In genomic region chr2:113498365-113498764, GRCh38 we compare ENCODE assay signal across 9 cellular contexts. TPM values are rescaled to one million over a fixed set of nuclear protein-coding genes. Genes with fewer than 3 reads are reported as not detected.
DNase-seq lines count a peak whose midpoint lies in the region; ATAC-seq, FAIRE-seq and TF ChIP-seq lines count a peak whose summit lies in the region.
"Not testable (repeated sequence)": the region's sequence is repeated elsewhere in the genome, so short reads cannot be mapped to it uniquely, and the experiment has no call there.
"Had no signal": no experiment of that assay in that cellular context is flagged by ENCODE, and none has a peak within 500 bp of the region (broad histone marks: within the 10 kb centered on the region; RNA-seq: fewer than 3 reads in every experiment).

Gene FOXD4L1 (plus strand): TSS chr2:113498665. CDS start chr2:113499257, 592 bp downstream.

- in situ Hi-C loops in HepG2 (cut with HindIII; ENCODE audit: extremely low pct_ligation_motif_present, low pct_unique_long_range_greater_than_20kb) = not testable (repeated sequence)

- not testable (repeated sequence) for H3K36me3 ChIP-seq in CD4-positive, CD25-positive, alpha-beta regulatory T cell (ENCODE audit: control insufficient read depth, insufficient read depth, low read length); HUES48 (ENCODE audit: control insufficient read depth, insufficient read depth, low read length); HepG2 (replicated peaks in 1 of 2; ENCODE audit: control insufficient read depth in 1 of 2, insufficient read depth in 2 of 2, low read length in 2 of 2)

- not testable (repeated sequence) for ATAC-seq in CD4-positive, CD25-positive, alpha-beta regulatory T cell (ENCODE audit: low read depth in 2 of 2); activated T-cell treated with anti-CD3 and anti-CD28 coated beads, Interleukin-2, amount 50 U/mL, for 72 hours (replicated peaks in 1 of 2); activated naive CD8-positive, alpha-beta T cell treated with anti-CD3 and anti-CD28 coated beads, Interleukin-2, amount 10 ng/mL, durations not matched to agents 7 days and 5 days (ENCODE audit: low read depth); HepG2

- H3K4me1 Mint-ChIP-seq in CD4-positive, CD25-positive, alpha-beta regulatory T cell = peaks cover 5 to 29% (median 5%) of the 10 kb centered on the region in 4 donors
- peaks cover 16% of the 10 kb centered on the region for H3K4me1 Mint-ChIP-seq in activated CD4-positive, alpha-beta T cell treated with anti-CD3 and anti-CD28 coated beads, Interleukin-2, amount 10 ng/mL, durations not matched to agents 24 days and 14 days
- not testable (repeated sequence) for H3K4me1 Mint-ChIP-seq in activated T-cell treated with anti-CD3 and anti-CD28 coated beads, Interleukin-2, amount 50 U/mL, for 72 hours (ENCODE audit: low read depth); nephron
- H3K4me1 Mint-ChIP-seq in activated naive CD8-positive, alpha-beta T cell treated with anti-CD3 and anti-CD28 coated beads, Interleukin-2, amount 10 ng/mL, durations not matched to agents 7 days and 5 days = peaks cover 12% of the 10 kb centered on the region

- TSS peak; percentile 18 for BruUV-seq in HepG2 (replicated peaks; lab: Mats Ljungman, UMichigan)

- H3K4me3 ChIP-seq in CD4-positive, CD25-positive, alpha-beta regulatory T cell (ENCODE audit: low read depth, low read length); HepG2 (replicated peaks in 1 of 3; ENCODE audit: insufficient read depth in 1 of 3, low read depth in 2 of 3, low read length in 3 of 3): not testable (repeated sequence)
- H3K4me3 ChIP-seq in HUES48 (ENCODE audit: low read depth, low read length) = peak within 1 kb of the TSS; percentile 17; the same call in 1 of the 2 replicates

- not testable (repeated sequence) for H2AFZ ChIP-seq in HepG2 (ENCODE audit: low read length)

- CTCF ChIA-PET in HepG2 (lab: Yijun Ruan, JAX; ENCODE audit: low intra/inter-chr PET ratio, low total read pairs) = not testable (repeated sequence)

- H3K27ac Mint-ChIP-seq in CD4-positive, CD25-positive, alpha-beta regulatory T cell; activated CD4-positive, alpha-beta T cell treated with anti-CD3 and anti-CD28 coated beads, Interleukin-2, amount 10 ng/mL, durations not matched to agents 24 days and 14 days; activated T-cell treated with anti-CD3 and anti-CD28 coated beads, Interleukin-2, amount 50 U/mL, for 72 hours; activated naive CD8-positive, alpha-beta T cell treated with anti-CD3 and anti-CD28 coated beads, Interleukin-2, amount 10 ng/mL, durations not matched to agents 7 days and 5 days; nephron: not testable (repeated sequence)

- not testable (repeated sequence) for H3K9me3 ChIP-seq in CD4-positive, CD25-positive, alpha-beta regulatory T cell (ENCODE audit: control insufficient read depth in 2 of 2, low read length in 2 of 2); HUES48 (ENCODE audit: control insufficient read depth, insufficient read depth, low read length); HepG2 (ENCODE audit: low read length)

- H4K20me1 ChIP-seq in HepG2 (ENCODE audit: insufficient read depth, low read length) = not testable (repeated sequence)

- not testable (repeated sequence) for TF ChIP-seq CTCF in HepG2 (CRISPR knock-in tag; IDR thresholded peaks at IDR 0.05); nephron (IDR thresholded peaks at IDR 0.05; ENCODE audit: unreplicated experiment in 3 of 3)

- not testable (repeated sequence) for FAIRE-seq in HepG2 (lab: Jason Lieb, UNC)

- H3K9ac ChIP-seq in HUES48 (ENCODE audit: low read depth, low read length); HepG2 (ENCODE audit: insufficient read depth, low read depth, low read length): not testable (repeated sequence)

- not testable (repeated sequence) for DNase-seq in CD4-positive, CD25-positive, alpha-beta regulatory T cell; activated CD4-positive, alpha-beta T cell treated with anti-CD3 and anti-CD28 coated beads, Interleukin-2, amount 10 ng/mL, durations not matched to agents 24 days and 14 days; activated T-cell treated with anti-CD3 and anti-CD28 coated beads, Interleukin-2, amount 50 U/mL, for 72 hours; activated naive CD8-positive, alpha-beta T cell treated with anti-CD3 and anti-CD28 coated beads, Interleukin-2, amount 10 ng/mL, durations not matched to agents 7 days and 5 days; HepG2 (ENCODE audit: low spot score)

- H3K79me2 ChIP-seq in HepG2 (ENCODE audit: insufficient read depth, low read length) = not testable (repeated sequence)

- WGBS in HepG2 (ENCODE audit: low lambda C conversion rate) = 91% methylated on average over 4 of the region's 4 CpGs

- H3K4me2 ChIP-seq in HepG2 (ENCODE audit: low read depth, low read length) = not testable (repeated sequence)

- not testable (repeated sequence) for H3K27me3 ChIP-seq in CD4-positive, CD25-positive, alpha-beta regulatory T cell (ENCODE audit: control insufficient read depth, insufficient read depth, low read length)
- H3K27me3 ChIP-seq in HUES48 (ENCODE audit: control insufficient read depth, insufficient read depth, low read length) (peaks cover 49% of the 10 kb centered on the region), HepG2 (ENCODE audit: control insufficient read depth in 1 of 2, insufficient read depth in 2 of 2, low read length in 2 of 2) (peaks cover 0 to 13% of the 10 kb centered on the region in 2 experiments; a peak in 4 of 5 replicates)

- not testable (repeated sequence) for TF ChIP-seq RAD21 in HepG2 (CRISPR knock-in tag; IDR thresholded peaks at IDR 0.05)

- not testable (repeated sequence) for H3K27ac ChIP-seq in CD4-positive, CD25-positive, alpha-beta regulatory T cell (ENCODE audit: insufficient read depth, low read length, poor library complexity, severe bottlenecking); HUES48 (ENCODE audit: low read depth, low read length); HepG2 (ENCODE audit: extremely low read length, insufficient read depth, low read length)

- TF ChIP-seq POLR2A in HepG2 (IDR thresholded peaks at IDR 0.05; ENCODE audit: insufficient read depth in 1 of 2, low read depth in 2 of 2, low read length in 2 of 2) = not testable (repeated sequence)

- not testable (repeated sequence) for TF ChIP-seq EP300 in HepG2 (IDR thresholded peaks at IDR 0.05; ENCODE audit: low read depth in 2 of 2, low read length in 2 of 2); HepG2 (CRISPR knock-in tag; IDR thresholded peaks at IDR 0.05; ENCODE audit: borderline replicate concordance)

- H3K36me3 Mint-ChIP-seq in CD4-positive, CD25-positive, alpha-beta regulatory T cell; activated CD4-positive, alpha-beta T cell treated with anti-CD3 and anti-CD28 coated beads, Interleukin-2, amount 10 ng/mL, durations not matched to agents 24 days and 14 days (ENCODE audit: low read depth); activated T-cell treated with anti-CD3 and anti-CD28 coated beads, Interleukin-2, amount 50 U/mL, for 72 hours (ENCODE audit: insufficient read depth in 2 of 2); activated naive CD8-positive, alpha-beta T cell treated with anti-CD3 and anti-CD28 coated beads, Interleukin-2, amount 10 ng/mL, durations not matched to agents 7 days and 5 days; nephron (ENCODE audit: low read depth): not testable (repeated sequence)

- H3K4me1 ChIP-seq in CD4-positive, CD25-positive, alpha-beta regulatory T cell (ENCODE audit: control insufficient read depth, insufficient read depth, low read length, poor library complexity, severe bottlenecking) = peaks cover 12% of the 10 kb centered on the region
- H3K4me1 ChIP-seq in HUES48 (ENCODE audit: control insufficient read depth, insufficient read depth, low read length) = not testable (repeated sequence)
- peaks cover 11% of the 10 kb centered on the region; the same call in 1 of the 2 replicates for H3K4me1 ChIP-seq in HepG2 (ENCODE audit: insufficient read depth, low read length)

- H3K27me3 Mint-ChIP-seq in CD4-positive, CD25-positive, alpha-beta regulatory T cell = peaks cover 11% of the 10 kb centered on the region
- peaks cover 26% of the 10 kb centered on the region for H3K27me3 Mint-ChIP-seq in activated CD4-positive, alpha-beta T cell treated with anti-CD3 and anti-CD28 coated beads, Interleukin-2, amount 10 ng/mL, durations not matched to agents 24 days and 14 days
- H3K27me3 Mint-ChIP-seq in activated T-cell treated with anti-CD3 and anti-CD28 coated beads, Interleukin-2, amount 50 U/mL, for 72 hours (ENCODE audit: low read depth) = not testable (repeated sequence)
- H3K27me3 Mint-ChIP-seq in activated naive CD8-positive, alpha-beta T cell treated with anti-CD3 and anti-CD28 coated beads, Interleukin-2, amount 10 ng/mL, durations not matched to agents 7 days and 5 days = peaks cover 35% of the 10 kb centered on the region
- H3K27me3 Mint-ChIP-seq in nephron (ENCODE audit: low read depth) = peaks cover 50% of the 10 kb centered on the region

- H3K9me3 Mint-ChIP-seq in CD4-positive, CD25-positive, alpha-beta regulatory T cell; activated CD4-positive, alpha-beta T cell treated with anti-CD3 and anti-CD28 coated beads, Interleukin-2, amount 10 ng/mL, durations not matched to agents 24 days and 14 days; activated T-cell treated with anti-CD3 and anti-CD28 coated beads, Interleukin-2, amount 50 U/mL, for 72 hours; activated naive CD8-positive, alpha-beta T cell treated with anti-CD3 and anti-CD28 coated beads, Interleukin-2, amount 10 ng/mL, durations not matched to agents 7 days and 5 days; nephron: not testable (repeated sequence)

- POLR2A ChIA-PET in activated naive CD8-positive, alpha-beta T cell treated with anti-CD3 and anti-CD28 coated beads, Interleukin-2, amount 10 ng/mL, durations not matched to agents 7 days and 5 days (lab: Charles Lee); HepG2 (lab: Yijun Ruan, JAX): not testable (repeated sequence)

- intact Hi-C loops in activated CD4-positive, alpha-beta T cell treated with anti-CD3 and anti-CD28 coated beads, Interleukin-2, amount 10 ng/mL, durations not matched to agents 24 days and 14 days (cut with micrococcal nuclease); HepG2 (cut with micrococcal nuclease; ENCODE audit: unreplicated experiment): not testable (repeated sequence)

- peak within 1 kb of the TSS in 3 of 4 donors; percentile 52 to 79 (median 69) for H3K4me3 Mint-ChIP-seq in CD4-positive, CD25-positive, alpha-beta regulatory T cell
- peak within 1 kb of the TSS; percentile 68 for H3K4me3 Mint-ChIP-seq in activated CD4-positive, alpha-beta T cell treated with anti-CD3 and anti-CD28 coated beads, Interleukin-2, amount 10 ng/mL, durations not matched to agents 24 days and 14 days
- peak within 1 kb of the TSS; percentile 62 to 73 for H3K4me3 Mint-ChIP-seq in activated T-cell treated with anti-CD3 and anti-CD28 coated beads, Interleukin-2, amount 50 U/mL, for 72 hours
- peak within 1 kb of the TSS; percentile 57 for H3K4me3 Mint-ChIP-seq in activated naive CD8-positive, alpha-beta T cell treated with anti-CD3 and anti-CD28 coated beads, Interleukin-2, amount 10 ng/mL, durations not matched to agents 7 days and 5 days
- H3K4me3 Mint-ChIP-seq in nephron = peak within 1 kb of the TSS; percentile 23 to 48 (median 26)

RNA-seq across cellular contexts. Expression of gene FOXD4L1, which starts in this region (rescaled TPM):
- total RNA-seq in CD4-positive, CD25-positive, alpha-beta regulatory T cell = not detected
- polyA plus RNA-seq in CD4-positive, CD25-positive, alpha-beta regulatory T cell = under 1 TPM in 1 of 4 donors, not detected in 3; 0.32 TPM
- total RNA-seq in activated CD4-positive, alpha-beta T cell treated with anti-CD3 and anti-CD28 coated beads, Interleukin-2, amount 10 ng/mL, durations not matched to agents 24 days and 14 days = 0.17 and 0.30 TPM in 2 replicates
- total RNA-seq in activated T-cell treated with anti-CD3 and anti-CD28 coated beads, Interleukin-2, amount 50 U/mL, for 72 hours = under 1 TPM in 1 of 2 donors, not detected in 1; 0.12 TPM
- under 1 TPM; 0.14 to 0.47 TPM for total RNA-seq in activated naive CD8-positive, alpha-beta T cell treated with anti-CD3 and anti-CD28 coated beads, Interleukin-2, amount 10 ng/mL, durations not matched to agents 7 days and 5 days
- 0.14 and 0.29 TPM in 2 replicates for total RNA-seq in HepG2 (2016; rRNA removed; fragmentation: Illumina TruSeq; extraction: Trizol)
- not detected in 2 replicates for total RNA-seq in HepG2 (2016; cell fraction: cytosol; rRNA removed; fragmentation: Illumina TruSeq; extraction: Trizol; ENCODE audit: low read depth)
- 0.30 TPM in 1 of 2 replicates, not detected in the other for total RNA-seq in HepG2 (2016; cell fraction: insoluble cytoplasmic fraction; rRNA removed; fragmentation: Illumina TruSeq; extraction: Trizol)
- 0.07 and 0.15 TPM in 2 replicates for total RNA-seq in HepG2 (2016; cell fraction: membrane; rRNA removed; fragmentation: Illumina TruSeq; extraction: Trizol)
- total RNA-seq in HepG2 (2016; cell fraction: nucleus; rRNA removed; fragmentation: Illumina TruSeq; extraction: Trizol) = 0.71 and 0.72 TPM in 2 replicates
- 0.18 and 0.26 TPM in 2 replicates for polyA plus RNA-seq in HepG2 (2011; rRNA removed)
- polyA plus RNA-seq in HepG2 (2011; cell fraction: cytosol; rRNA removed) = 0.09 and 0.12 TPM in 2 replicates
- 1.4 TPM in 2 replicates for polyA plus RNA-seq in HepG2 (2011; cell fraction: nucleus; rRNA removed)
- polyA plus RNA-seq in HepG2 (2012) = 0.05 and 0.20 TPM in 2 replicates
- polyA plus RNA-seq in HepG2 (2016; cell fraction: cytosol; fragmentation: Illumina TruSeq; extraction: Trizol; ENCODE audit: low read depth) = 0.07 and 0.08 TPM in 2 replicates
- polyA plus RNA-seq in HepG2 (2016; cell fraction: insoluble cytoplasmic fraction; fragmentation: Illumina TruSeq; extraction: Trizol; ENCODE audit: low read depth) = 0.17 TPM in 1 of 2 replicates, not detected in the other
- polyA plus RNA-seq in HepG2 (2016; cell fraction: membrane; fragmentation: Illumina TruSeq; extraction: Trizol; ENCODE audit: low read depth) = 0.21 and 0.22 TPM in 2 replicates
- 1.1 and 1.6 TPM in 2 replicates for polyA plus RNA-seq in HepG2 (2016; cell fraction: nucleus; fragmentation: Illumina TruSeq; extraction: Trizol; ENCODE audit: insufficient read depth, low read depth)
- polyA minus RNA-seq in HepG2 (2011; rRNA and poly(A)+ RNA removed; ENCODE audit: low replicate concordance) = 0.16 and 0.70 TPM in 2 replicates
- polyA minus RNA-seq in HepG2 (2011; cell fraction: cytosol; rRNA and poly(A)+ RNA removed) = not detected in 2 replicates
- polyA minus RNA-seq in HepG2 (2011; cell fraction: nucleus; rRNA and poly(A)+ RNA removed) = 2.8 and 4.1 TPM in 2 replicates
- total RNA-seq: H1, IMR-90 had no signal
- polyA plus RNA-seq: H1, IMR-90 had no signal
